16 cellular contexts compared by ENCODE assay signal in genomic region chr9:120717194-120717593, GRCh38. TPM values are rescaled to one million over a fixed set of nuclear protein-coding genes. Genes with fewer than 3 reads are reported as not detected.
DNase-seq lines count a peak whose midpoint lies in the region; ATAC-seq and TF ChIP-seq lines count a peak whose summit lies in the region.
"Had no signal": no experiment of that assay in that cellular context is flagged by ENCODE, and none has a peak within 500 bp of the region (broad histone marks: within the 10 kb centered on the region; RNA-seq: fewer than 3 reads in every experiment).

No MANE protein-coding gene starts in this region.

- DNase-seq in MM.1S (peak; percentile 30), adrenal gland (peak; percentile 61 to 80 (median 68)), mesenchymal stem cell (no peak), NCI-H774 (lab: John Stamatoyannopoulos, UW) (no peak), nucleus accumbens (lab: John Stamatoyannopoulos, UW) (no peak)
- DNase-seq: AML-193; CD4-positive, alpha-beta memory T cell; DMS153; DMS79; GF-D8; GM23248; HFFc6; KG1 had no signal

- H3K36me3 ChIP-seq in MM.1S (replicated peaks; ENCODE audit: insufficient read depth, low read length) (no peaks in the 10 kb centered on the region), adrenal gland (replicated peaks in 1 of 2) (no peaks in the 10 kb centered on the region), mesenchymal stem cell (ENCODE audit: control insufficient read depth in 1 of 2, insufficient read depth in 2 of 2, low read depth in 1 of 2, low read length in 2 of 2) (no peaks in the 10 kb centered on the region)
- H3K36me3 ChIP-seq: BLaER1, HAP-1 had no signal

- no peak for ATAC-seq in GM19324 (IDR thresholded peaks at IDR 0.05; ENCODE audit: low FRiP score, unreplicated experiment)

- no peak overlapping the region for H3K14ac ChIP-seq in mesenchymal stem cell (ENCODE audit: low read length in 2 of 2)

- H3K79me2 ChIP-seq in MM.1S (ENCODE audit: low read length): peaks cover 15% of the 10 kb centered on the region

- no peak overlapping the region for H2BK15ac ChIP-seq in mesenchymal stem cell (ENCODE audit: low read depth, poor library complexity, severe bottlenecking)

- H2BK5ac ChIP-seq in mesenchymal stem cell (ENCODE audit: low read depth, low read length, poor library complexity, severe bottlenecking): no peak overlapping the region

- WGBS in adrenal gland, 4 donors: 39 to 61% (median 50%) methylated on average over 2 of the region's 2 CpGs
- WGBS in mesenchymal stem cell: 100% methylated on average over 1 of the region's 2 CpGs

- H3K27me3 ChIP-seq in MM.1S (replicated peaks; ENCODE audit: insufficient read depth, low read length) (no peaks in the 10 kb centered on the region), adrenal gland (no peaks in the 10 kb centered on the region), mesenchymal stem cell (ENCODE audit: control insufficient read depth in 1 of 2, insufficient read depth in 1 of 2, low read length in 2 of 2) (no peaks in the 10 kb centered on the region)
- H3K27me3 ChIP-seq: BLaER1 had no signal

- H3K4me2 ChIP-seq in MM.1S (ENCODE audit: low read depth, low read length) (no peak overlapping the region), mesenchymal stem cell (ENCODE audit: low read length, poor library complexity, severe bottlenecking) (no peak overlapping the region)
- H3K4me2 ChIP-seq: BLaER1 had no signal

- intact Hi-C loops in adrenal gland (cut with DNase I): no loop called here

- no peak overlapping the region for H2BK12ac ChIP-seq in mesenchymal stem cell (ENCODE audit: low read length in 2 of 2)

- 0 out of 2 replicates have a peak, but pooled peaks cover 5% of the 10 kb centered on the region for H3F3A ChIP-seq in MM.1S (ENCODE audit: insufficient read depth, low read length)

- H2AFZ ChIP-seq in MM.1S (ENCODE audit: low read length) (no peak overlapping the region), mesenchymal stem cell (ENCODE audit: low read depth, low read length) (no peak overlapping the region)
- H2AFZ ChIP-seq: GM23248 had no signal

- H4K91ac ChIP-seq in mesenchymal stem cell (ENCODE audit: low read length): no peak overlapping the region

- H3K4me1 ChIP-seq in MM.1S (ENCODE audit: low read length) (peaks cover 21% of the 10 kb centered on the region), adrenal gland (replicated peaks in 1 of 2) (peaks cover 7 to 26% of the 10 kb centered on the region in 2 donors), mesenchymal stem cell (ENCODE audit: control insufficient read depth, insufficient read depth, low read depth, low read length) (peaks cover 9% of the 10 kb centered on the region)

- no peak overlapping the region for H3K4ac ChIP-seq in mesenchymal stem cell (ENCODE audit: low read depth in 1 of 2, low read length in 2 of 2)

- peaks cover 3% of the 10 kb centered on the region for H3K79me1 ChIP-seq in mesenchymal stem cell (replicated peaks; ENCODE audit: low read length, poor library complexity, severe bottlenecking)

- no peak overlapping the region for H2BK120ac ChIP-seq in mesenchymal stem cell (ENCODE audit: low read depth, low read length)

- H3K4me3 ChIP-seq in MM.1S (ENCODE audit: low read length) (no peak overlapping the region), adrenal gland (no peak overlapping the region), mesenchymal stem cell (ENCODE audit: insufficient read depth in 1 of 2, low read depth in 1 of 2, low read length in 2 of 2) (no peak overlapping the region)
- H3K4me3 ChIP-seq: BLaER1, GM23248, HAP-1 had no signal

- H3K9me3 ChIP-seq in MM.1S (replicated peaks; ENCODE audit: insufficient read depth, low read length): no peaks in the 10 kb centered on the region
- no peaks in the 10 kb centered on the region for H3K9me3 ChIP-seq in adrenal gland (replicated peaks in 1 of 3)
- no peaks in the 10 kb centered on the region for H3K9me3 ChIP-seq in mesenchymal stem cell (ENCODE audit: control insufficient read depth, low read length)
- H3K9me3 ChIP-seq: BLaER1, HAP-1 had no signal

- H3K23ac ChIP-seq in mesenchymal stem cell (ENCODE audit: low read length in 2 of 2): no peak overlapping the region

- H3K18ac ChIP-seq in mesenchymal stem cell (ENCODE audit: low read depth in 1 of 2, low read length in 2 of 2): no peak overlapping the region

- TF ChIP-seq CTCF in MM.1S (IDR thresholded peaks at IDR 0.05; ENCODE audit: low read length) (no peak), adrenal gland (IDR thresholded peaks at IDR 0.05) (no peak)

- H3K9ac ChIP-seq in MM.1S (ENCODE audit: low read length) (no peak overlapping the region), mesenchymal stem cell (ENCODE audit: low read length) (no peak overlapping the region)
- H3K9ac ChIP-seq: BLaER1, GM23248 had no signal

- H2AK5ac ChIP-seq in mesenchymal stem cell (ENCODE audit: low read length, severe bottlenecking): peak overlapping the region; percentile 38

- no peak for TF ChIP-seq POLR2A in adrenal gland (IDR thresholded peaks at IDR 0.05)

- H3K27ac ChIP-seq in MM.1S (ENCODE audit: low read length) (no peak overlapping the region), adrenal gland (peak overlapping the region in 3 of 5 donors; percentile 43 to 90 (median 73)), mesenchymal stem cell (ENCODE audit: low read length, poor library complexity, severe bottlenecking) (no peak overlapping the region)
- H3K27ac ChIP-seq: BLaER1, GM23248 had no signal

- no peaks in the 10 kb centered on the region for H3K9me2 ChIP-seq in MM.1S (replicated peaks; ENCODE audit: insufficient read depth, low read length)

- H4K20me1 ChIP-seq in MM.1S (ENCODE audit: insufficient read depth, low read length): no peaks in the 10 kb centered on the region

- H4K8ac ChIP-seq in mesenchymal stem cell (ENCODE audit: low read length): no peak overlapping the region

RNA-seq across cellular contexts. Expression of gene MEGF9, which starts 2.9 kb away (rescaled TPM):
- total RNA-seq in adrenal gland: 10 to 100 TPM; 13.9 to 28.5 (median 22.4) TPM
- 10 to 100 TPM in 1 of 3 donors, 1 to 10 TPM in 2; 3.9 to 22.4 (median 4.3) TPM for polyA plus RNA-seq in adrenal gland
- 8.8 TPM for polyA plus RNA-seq in mesenchymal stem cell (2013, experiment 1 of 2)
- polyA plus RNA-seq in mesenchymal stem cell (2013, experiment 2 of 2): 9.1 TPM

Comparison
In these comparisons a context has a peak if more than half of its experiments do, and no peak if none do; other contexts are left out.
1. DNase-seq: peak in MM.1S (single experiment) and adrenal gland (7 of 7); none in mesenchymal stem cell (single experiment), NCI-H774 (single experiment) and nucleus accumbens (0 of 56).
2. H3K27ac ChIP-seq: peak in adrenal gland (3 of 5); none in MM.1S (single experiment) and mesenchymal stem cell (single experiment).